ENCODE assay signal across 8 cellular contexts in genomic region chr11:120335596-120335927, GRCh38. TPM values are rescaled to one million over a fixed set of nuclear protein-coding genes. Genes with fewer than 3 reads are reported as not detected.
DNase-seq lines count a peak whose midpoint lies in the region; ATAC-seq and TF ChIP-seq lines count a peak whose summit lies in the region.

No MANE protein-coding gene starts in this region.

- POLR2A ChIA-PET in activated CD8-positive, alpha-beta T cell treated with anti-CD3 and anti-CD28 coated beads, Interleukin-2, amount 10 ng/mL, durations not matched to agents 7 days and 5 days (lab: Charles Lee) = no interaction called here

- H3K27me3 Mint-ChIP-seq in activated CD8-positive, alpha-beta T cell treated with anti-CD3 and anti-CD28 coated beads, Interleukin-2, amount 10 ng/mL, durations not matched to agents 7 days and 5 days (ENCODE audit: low read depth) = peaks cover 50% of the 10 kb centered on the region

- H3K9me3 ChIP-seq in BLaER1 treated with 17β-estradiol and CSF1 and Interleukin-3, amounts not matched to agents 10 nM and 100 nM (replicated peaks in 1 of 11) = no peaks in the 10 kb centered on the region
- H3K9me3 ChIP-seq in HUES64 (ENCODE audit: insufficient read depth, low read depth, low read length) = no peaks in the 10 kb centered on the region
- no peaks in the 10 kb centered on the region for H3K9me3 ChIP-seq in heart right ventricle

- H3K27ac ChIP-seq in BLaER1 treated with 17β-estradiol and CSF1 and Interleukin-3, amounts not matched to agents 10 nM and 100 nM = peak overlapping the region; percentile 81 to 91 (median 87); a peak in 21 of 22 replicates
- H3K27ac ChIP-seq in HUES64 (ENCODE audit: low read depth, low read length) (peak overlapping the region; percentile 79; the same call in 1 of the 2 replicates), heart right ventricle (peak overlapping the region; percentile 91 to 100 (median 99))

- H3K27ac Mint-ChIP-seq in activated CD8-positive, alpha-beta T cell treated with anti-CD3 and anti-CD28 coated beads, Interleukin-2, amount 10 ng/mL, durations not matched to agents 7 days and 5 days = no peak overlapping the region

- H3K9ac ChIP-seq in BLaER1 treated with 17β-estradiol and CSF1 and Interleukin-3, amounts not matched to agents 10 nM and 100 nM = peak overlapping the region; percentile 86 to 94 (median 92)
- H3K9ac ChIP-seq in HUES64 (ENCODE audit: low read depth, low read length) = peak overlapping the region; percentile 87

- H3K36me3 Mint-ChIP-seq in activated CD8-positive, alpha-beta T cell treated with anti-CD3 and anti-CD28 coated beads, Interleukin-2, amount 10 ng/mL, durations not matched to agents 7 days and 5 days (ENCODE audit: low read depth) = peaks cover 2% of the 10 kb centered on the region

- TF ChIP-seq CTCF in heart right ventricle (IDR thresholded peaks at IDR 0.05) = no peak

- CTCF ChIA-PET in activated CD8-positive, alpha-beta T cell treated with anti-CD3 and anti-CD28 coated beads, Interleukin-2, amount 10 ng/mL, durations not matched to agents 7 days and 5 days (lab: Charles Lee) = interaction anchor here (0.7 to 1.9 kb wide), 21 partner anchors 9 to 350 kb away, joined by 3 to 8 read pairs (median 3); partner anchors contain the start of genes GRIK4 and TLCD5

- ATAC-seq in GM19397 (IDR thresholded peaks at IDR 0.05; ENCODE audit: unreplicated experiment) = peak; percentile 11
- peak; percentile 28 for ATAC-seq in activated CD8-positive, alpha-beta T cell treated with anti-CD3 and anti-CD28 coated beads, Interleukin-2, amount 10 ng/mL, durations not matched to agents 7 days and 5 days
- peak; percentile 4 to 46 (median 26) for ATAC-seq in heart right ventricle
- ATAC-seq in sciatic nerve = peak; percentile 19

- peaks cover 34 to 49% (median 40%) of the 10 kb centered on the region in 11 experiments for H3K27me3 ChIP-seq in BLaER1 treated with 17β-estradiol and CSF1 and Interleukin-3, amounts not matched to agents 10 nM and 100 nM
- H3K27me3 ChIP-seq in HUES64 (ENCODE audit: insufficient read depth, low read length) (no peaks in the 10 kb centered on the region), heart right ventricle (peaks cover 0 to 94% (median 0%) of the 10 kb centered on the region in 7 donors)

- intact Hi-C loops in heart right ventricle (cut with DNase I) = loop anchor here in 9 of 10 donors (1.0 to 10.0 kb wide), 10 partner anchors 42 to 349 kb away; no protein-coding TSS in a partner anchor
- intact Hi-C loops in sciatic nerve (cut with DNase I) = loop anchor here (10.0 kb wide), 1 partner anchor 89 kb away; no protein-coding TSS in a partner anchor

- peak overlapping the region; percentile 56 for H3K4me3 Mint-ChIP-seq in activated CD8-positive, alpha-beta T cell treated with anti-CD3 and anti-CD28 coated beads, Interleukin-2, amount 10 ng/mL, durations not matched to agents 7 days and 5 days

- H3K4me2 ChIP-seq in BLaER1 treated with 17β-estradiol and CSF1 and Interleukin-3, amounts not matched to agents 10 nM and 100 nM = peak overlapping the region; percentile 93 to 99 (median 98)

- H3K4me1 ChIP-seq in BLaER1 treated with 17β-estradiol and CSF1 and Interleukin-3, amounts not matched to agents 10 nM and 100 nM = peaks cover 28 to 49% (median 35%) of the 10 kb centered on the region in 10 experiments
- H3K4me1 ChIP-seq in HUES64 (ENCODE audit: insufficient read depth, low read length) = peaks cover 27% of the 10 kb centered on the region; the same call in 1 of the 2 replicates
- H3K4me1 ChIP-seq in heart right ventricle = peaks cover 4 to 74% (median 60%) of the 10 kb centered on the region in 9 donors

- peaks cover 1 to 20% (median 10%) of the 10 kb centered on the region in 11 experiments; a peak in 19 of 22 replicates for H3K36me3 ChIP-seq in BLaER1 treated with 17β-estradiol and CSF1 and Interleukin-3, amounts not matched to agents 10 nM and 100 nM
- H3K36me3 ChIP-seq in HUES64 (ENCODE audit: insufficient read depth, low read length) (peaks cover 7% of the 10 kb centered on the region), heart right ventricle (peaks cover 0 to 13% (median 0%) of the 10 kb centered on the region in 9 donors)

- H3K9me3 Mint-ChIP-seq in activated CD8-positive, alpha-beta T cell treated with anti-CD3 and anti-CD28 coated beads, Interleukin-2, amount 10 ng/mL, durations not matched to agents 7 days and 5 days (ENCODE audit: insufficient read depth) = no peaks in the 10 kb centered on the region

- peaks cover 34 to 52% (median 43%) of the 10 kb centered on the region in 11 experiments for H4K20me1 ChIP-seq in BLaER1 treated with 17β-estradiol and CSF1 and Interleukin-3, amounts not matched to agents 10 nM and 100 nM

- no peak for DNase-seq in activated CD8-positive, alpha-beta T cell treated with anti-CD3 and anti-CD28 coated beads, Interleukin-2, amount 10 ng/mL, durations not matched to agents 7 days and 5 days
- DNase-seq in heart right ventricle = no peak
- no peak for DNase-seq in sciatic nerve (ENCODE audit: low spot score)
- no peak for DNase-seq in middle frontal gyrus (ENCODE audit: extremely low spot score, low spot score)
- no peak for DNase-seq in stimulated activated CD4-positive, alpha-beta T cell treated with anti-CD3 and anti-CD28 coated beads, Interleukin-1b, Interleukin-23, amount 100 ng/mL, for 48 hours

- peaks cover 29% of the 10 kb centered on the region for H3K4me1 Mint-ChIP-seq in activated CD8-positive, alpha-beta T cell treated with anti-CD3 and anti-CD28 coated beads, Interleukin-2, amount 10 ng/mL, durations not matched to agents 7 days and 5 days (ENCODE audit: low read depth)

- 2% methylated on average over 18 of the region's 18 CpGs for WGBS in HUES64
- 0 to 1% methylated on average over 18 of the region's 18 CpGs for WGBS in heart right ventricle, 2 donors

- peak overlapping the region; percentile 81 to 96 (median 86) for H3K4me3 ChIP-seq in BLaER1 treated with 17β-estradiol and CSF1 and Interleukin-3, amounts not matched to agents 10 nM and 100 nM
- peak overlapping the region; percentile 71 for H3K4me3 ChIP-seq in HUES64 (ENCODE audit: low read length)
- peak overlapping the region; percentile 57 to 96 (median 92) for H3K4me3 ChIP-seq in heart right ventricle

RNA-seq across cellular contexts. Expression of gene ARHGEF12, which starts 0.7 kb away (rescaled TPM):
- 12.8 TPM for polyA plus RNA-seq in HUES64 (2013, experiment 1 of 2)
- polyA plus RNA-seq in HUES64 (2013, experiment 2 of 2) = 16.0 TPM
- 10 to 100 TPM in 1 of 2 experiments, 1 to 10 TPM in 1; 9.6 to 10.0 TPM for total RNA-seq in activated CD8-positive, alpha-beta T cell treated with anti-CD3 and anti-CD28 coated beads, Interleukin-2, amount 10 ng/mL, durations not matched to agents 7 days and 5 days
- 100 to 1,000 TPM in 7 of 10 donors, 10 to 100 TPM in 3; 77.7 to 155 (median 115) TPM for total RNA-seq in heart right ventricle
- 10 to 100 TPM; 20.0 to 25.0 TPM for polyA plus RNA-seq in heart right ventricle
- total RNA-seq in sciatic nerve = 145 TPM

RNA-seq across cellular contexts. Expression of gene TLCD5, which starts 10.5 kb away (rescaled TPM):
- 6.8 TPM for polyA plus RNA-seq in HUES64 (2013, experiment 1 of 2)
- polyA plus RNA-seq in HUES64 (2013, experiment 2 of 2) = 6.1 TPM
- total RNA-seq in activated CD8-positive, alpha-beta T cell treated with anti-CD3 and anti-CD28 coated beads, Interleukin-2, amount 10 ng/mL, durations not matched to agents 7 days and 5 days = under 1 TPM; 0.08 TPM
- 10 to 100 TPM in 5 of 10 donors, 1 to 10 TPM in 5; 7.4 to 14.5 (median 10.7) TPM for total RNA-seq in heart right ventricle
- 10 to 100 TPM in 1 of 2 donors, 1 to 10 TPM in 1; 4.1 to 12.4 TPM for polyA plus RNA-seq in heart right ventricle
- 13.1 TPM for total RNA-seq in sciatic nerve

Comparison
In these comparisons a context has a peak if more than half of its experiments do, and no peak if none do; other contexts are left out.
1. RNA of gene ARHGEF12, which starts 0.7 kb away (total RNA-seq): 145 TPM in sciatic nerve (single experiment) and 77.7 to 155 TPM in heart right ventricle; 9.6 to 10.0 TPM in activated CD8-positive, alpha-beta T cell treated with anti-CD3 and anti-CD28 coated beads, Interleukin-2, amount 10 ng/mL, durations not matched to agents 7 days and 5 days; every median in the first group is over 4 times any median in the second.
2. RNA of gene TLCD5, which starts 10.5 kb away (total RNA-seq): 13.1 TPM in sciatic nerve (single experiment) and 7.4 to 14.5 TPM in heart right ventricle; 0.08 TPM in activated CD8-positive, alpha-beta T cell treated with anti-CD3 and anti-CD28 coated beads, Interleukin-2, amount 10 ng/mL, durations not matched to agents 7 days and 5 days; every median in the first group is over 4 times any median in the second.
3. Peak in every context shown above with its lines, with median percentiles within 50 percentile points of each other: H3K27ac ChIP-seq, H3K4me3 ChIP-seq and ATAC-seq.